ENCODE assay signal across 16 cellular contexts in genomic region chr5:14744296-14745187, GRCh38.
DNase-seq lines count a peak whose midpoint lies in the region; ATAC-seq, FAIRE-seq and TF ChIP-seq lines count a peak whose summit lies in the region.
"Had no signal": no experiment of that assay in that cellular context is flagged by ENCODE, and none has a peak within 500 bp of the region (broad histone marks: within the 10 kb centered on the region; RNA-seq: fewer than 3 reads in every experiment).

No MANE protein-coding gene starts in this region.

- no peaks in the 10 kb centered on the region for H3K27me3 ChIP-seq in BLaER1 treated with 17β-estradiol and CSF1 and Interleukin-3, amounts not matched to agents 10 nM and 100 nM
- no peaks in the 10 kb centered on the region for H3K27me3 ChIP-seq in HepG2 (ENCODE audit: control insufficient read depth in 1 of 2, insufficient read depth in 2 of 2, low read length in 2 of 2)
- H3K27me3 ChIP-seq: testis had no signal

- 57% methylated on average over 7 of the region's 14 CpGs for WGBS in HepG2 (ENCODE audit: low lambda C conversion rate)

- no peaks in the 10 kb centered on the region for H3K9me3 Mint-ChIP-seq in T-cell
- H3K9me3 Mint-ChIP-seq: activated naive CD4-positive, alpha-beta T cell treated with anti-CD3 and anti-CD28 coated beads, Interleukin-2, amount 50 U/mL, for 24 hours; T-helper 1 cell treated with Interleukin-12 subunit alpha and Interleukin-12 subunit beta and Interleukin-4 antibody, amounts not matched to agents 30 μg/mL and 1 μg/mL, for 36 hours had no signal

- DNase-seq in T-cell (no peak), HepG2 (ENCODE audit: low spot score) (peak; percentile 41), NCI-H446 treated with DMSO at 0.1 percent for 48 hours (lab: John Stamatoyannopoulos, UW) (no peak), HUDEP-2 (lab: John Stamatoyannopoulos, UW; ENCODE audit: unreplicated experiment in 76 of 76) (no peak), cortex of kidney (lab: John Stamatoyannopoulos, UW) (no peak)
- DNase-seq in stimulated activated CD4-positive, alpha-beta T cell treated with anti-CD3 and anti-CD28 coated beads, Interleukin-4, amount 100 ng/mL, for 24 hours: no peak
- DNase-seq: activated CD8-positive, alpha-beta memory T cell treated with anti-CD3 and anti-CD28 coated beads for 24 hours; GF-D8; NCI-H510A; testis had no signal

- H3K9me3 ChIP-seq in BLaER1 treated with 17β-estradiol and CSF1 and Interleukin-3, amounts not matched to agents 10 nM and 100 nM (replicated peaks in 1 of 11): no peaks in the 10 kb centered on the region
- H3K9me3 ChIP-seq in HepG2 (ENCODE audit: low read length): no peaks in the 10 kb centered on the region
- H3K9me3 ChIP-seq: testis had no signal

- no peak for TF ChIP-seq POLR2A in HepG2 (IDR thresholded peaks at IDR 0.05; ENCODE audit: insufficient read depth in 1 of 2, low read depth in 2 of 2, low read length in 2 of 2)

- H3K36me3 ChIP-seq in BLaER1 treated with 17β-estradiol and CSF1 and Interleukin-3, amounts not matched to agents 10 nM and 100 nM: peaks cover 44 to 95% (median 52%) of the 10 kb centered on the region in 11 experiments
- peaks cover 2 to 28% of the 10 kb centered on the region in 2 experiments; a peak in 3 of 5 replicates for H3K36me3 ChIP-seq in HepG2 (replicated peaks in 1 of 2; ENCODE audit: control insufficient read depth in 1 of 2, insufficient read depth in 2 of 2, low read length in 2 of 2)

- H3K4me1 Mint-ChIP-seq in T-cell: peaks cover 28 to 37% (median 37%) of the 10 kb centered on the region in 3 donors

- H3K27ac ChIP-seq in BLaER1 treated with 17β-estradiol and CSF1 and Interleukin-3, amounts not matched to agents 10 nM and 100 nM: peak overlapping the region in 2 of 11 experiments; percentile 44 to 45; a peak in 1 of 22 replicates
- peak overlapping the region; percentile 62 for H3K27ac ChIP-seq in HepG2 (ENCODE audit: extremely low read length, insufficient read depth, low read length)
- H3K27ac ChIP-seq: parathyroid adenoma, testis had no signal

- in situ Hi-C loops in HepG2 (cut with HindIII; ENCODE audit: extremely low pct_ligation_motif_present, low pct_unique_long_range_greater_than_20kb): no loop called here

- H3K4me3 Mint-ChIP-seq in T-cell: no peak overlapping the region
- H3K4me3 Mint-ChIP-seq: activated naive CD4-positive, alpha-beta T cell treated with anti-CD3 and anti-CD28 coated beads, Interleukin-2, amount 50 U/mL, for 24 hours; T-helper 1 cell treated with Interleukin-12 subunit alpha and Interleukin-12 subunit beta and Interleukin-4 antibody, amounts not matched to agents 30 μg/mL and 1 μg/mL, for 36 hours had no signal

- no peaks in the 10 kb centered on the region for H3K27me3 Mint-ChIP-seq in T-cell
- H3K27me3 Mint-ChIP-seq: activated naive CD4-positive, alpha-beta T cell treated with anti-CD3 and anti-CD28 coated beads, Interleukin-2, amount 50 U/mL, for 24 hours had no signal

- intact Hi-C loops in HepG2 (cut with micrococcal nuclease; ENCODE audit: unreplicated experiment): no loop called here

- H3K79me2 ChIP-seq in HepG2 (ENCODE audit: insufficient read depth, low read length): no peaks in the 10 kb centered on the region
- H3K79me2 ChIP-seq: parathyroid adenoma had no signal

- TF ChIP-seq CTCF in HepG2 (CRISPR knock-in tag; IDR thresholded peaks at IDR 0.05): peak; percentile 36; the same call in 1 of the 2 replicates

- no peak for TF ChIP-seq RAD21 in HepG2 (CRISPR knock-in tag; IDR thresholded peaks at IDR 0.05)

- TF ChIP-seq EP300 in HepG2 (IDR thresholded peaks at IDR 0.05; ENCODE audit: low read depth in 2 of 2, low read length in 2 of 2) (no peak), HepG2 (CRISPR knock-in tag; IDR thresholded peaks at IDR 0.05; ENCODE audit: borderline replicate concordance) (no peak)

- peak overlapping the region in 3 of 11 experiments; percentile 12 to 41 (median 25); a peak in 3 of 22 replicates for H3K9ac ChIP-seq in BLaER1 treated with 17β-estradiol and CSF1 and Interleukin-3, amounts not matched to agents 10 nM and 100 nM
- H3K9ac ChIP-seq in HepG2 (ENCODE audit: insufficient read depth, low read depth, low read length): 0 out of 2 replicates have a peak overlapping the region, but pooled peaks have one; percentile 16
- H3K9ac ChIP-seq: parathyroid adenoma had no signal

- CTCF ChIA-PET in T-cell (lab: Charles Lee): interaction anchor here in 1 of 2 donors (0.6 kb wide), 1 partner anchor 47 kb away, joined by 3 read pairs; no protein-coding TSS in a partner anchor
- CTCF ChIA-PET in HepG2 (lab: Yijun Ruan, JAX; ENCODE audit: low intra/inter-chr PET ratio, low total read pairs): no interaction called here

- no peak for FAIRE-seq in HepG2 (lab: Jason Lieb, UNC)
- FAIRE-seq: frontal cortex had no signal

- ATAC-seq in GM21390 (IDR thresholded peaks at IDR 0.05; ENCODE audit: unreplicated experiment): peak; percentile 74
- ATAC-seq in T-cell (replicated peaks in 1 of 4): no peak
- ATAC-seq in HepG2: peak; percentile 99

- H3K4me1 ChIP-seq in BLaER1 treated with 17β-estradiol and CSF1 and Interleukin-3, amounts not matched to agents 10 nM and 100 nM: peaks cover 31 to 76% (median 67%) of the 10 kb centered on the region in 10 experiments
- peaks cover 26% of the 10 kb centered on the region for H3K4me1 ChIP-seq in HepG2 (ENCODE audit: insufficient read depth, low read length)
- H3K4me1 ChIP-seq: testis had no signal

- POLR2A ChIA-PET in T-cell (lab: Charles Lee): no interaction called here
- POLR2A ChIA-PET in HepG2 (lab: Yijun Ruan, JAX): interaction anchor here (1.5 kb wide), 1 partner anchor 17 kb away, joined by 6 read pairs; no protein-coding TSS in a partner anchor

- peaks cover 50% of the 10 kb centered on the region for H3K36me3 Mint-ChIP-seq in T-cell

- peaks cover 0 to 48% (median 5%) of the 10 kb centered on the region in 11 experiments; a peak in 7 of 22 replicates for H4K20me1 ChIP-seq in BLaER1 treated with 17β-estradiol and CSF1 and Interleukin-3, amounts not matched to agents 10 nM and 100 nM
- H4K20me1 ChIP-seq in HepG2 (ENCODE audit: insufficient read depth, low read length): no peaks in the 10 kb centered on the region

- peak overlapping the region in 10 of 11 experiments; percentile 1 to 88 (median 67); a peak in 18 of 22 replicates for H3K4me2 ChIP-seq in BLaER1 treated with 17β-estradiol and CSF1 and Interleukin-3, amounts not matched to agents 10 nM and 100 nM
- no peak overlapping the region; the same call in 1 of the 2 replicates for H3K4me2 ChIP-seq in HepG2 (ENCODE audit: low read depth, low read length)

- H3K27ac Mint-ChIP-seq in T-cell: peak overlapping the region; percentile 6 to 34
- H3K27ac Mint-ChIP-seq: activated naive CD4-positive, alpha-beta T cell treated with anti-CD3 and anti-CD28 coated beads, Interleukin-2, amount 50 U/mL, for 24 hours; T-helper 1 cell treated with Interleukin-12 subunit alpha and Interleukin-12 subunit beta and Interleukin-4 antibody, amounts not matched to agents 30 μg/mL and 1 μg/mL, for 36 hours had no signal

- H3K4me3 ChIP-seq in BLaER1 treated with 17β-estradiol and CSF1 and Interleukin-3, amounts not matched to agents 10 nM and 100 nM: no peak overlapping the region; a peak in 1 of 20 replicates
- H3K4me3 ChIP-seq in HepG2 (replicated peaks in 1 of 3; ENCODE audit: insufficient read depth in 1 of 3, low read depth in 2 of 3, low read length in 3 of 3): no peak overlapping the region
- H3K4me3 ChIP-seq: testis had no signal

- no peak overlapping the region for H2AFZ ChIP-seq in HepG2 (ENCODE audit: low read length)
- H2AFZ ChIP-seq: parathyroid adenoma had no signal

- no TSS peak for BruUV-seq in HepG2 (replicated peaks; lab: Mats Ljungman, UMichigan)

TF ChIP-seq in HepG2, 621 proteins besides CTCF, POLR2A, EP300 and RAD21 (continues in another document):
- TF ChIP-seq ZNF362 (CRISPR knock-in tag; IDR thresholded peaks at IDR 0.05; ENCODE audit: borderline replicate concordance) (no peak), ZMYM3 (CRISPR knock-in tag; IDR thresholded peaks at IDR 0.05) (no peak), ZNF367 (CRISPR knock-in tag; IDR thresholded peaks at IDR 0.05; ENCODE audit: borderline replicate concordance) (no peak), ZNF18 (CRISPR knock-in tag; IDR thresholded peaks at IDR 0.05; ENCODE audit: insufficient replicate concordance) (no peak), ZNF414 (CRISPR knock-in tag; IDR thresholded peaks at IDR 0.05) (no peak), MEIS1 (CRISPR knock-in tag; IDR thresholded peaks at IDR 0.05; ENCODE audit: borderline replicate concordance) (no peak)

Comparison
In these comparisons a context has a peak if more than half of its experiments do, and no peak if none do; other contexts are left out.
1. ATAC-seq: peak in GM21390 (single experiment) and HepG2 (single experiment); none in T-cell (0 of 4).